29 cellular contexts compared by ENCODE assay signal in genomic region chr4:20087512-20087911, GRCh38.
"Had no signal": no experiment of that assay in that cellular context is flagged by ENCODE, and none has a peak within 500 bp of the region (broad histone marks: within the 10 kb centered on the region; RNA-seq: fewer than 3 reads in every experiment).

No MANE protein-coding gene starts in this region.

- H3K4me1 ChIP-seq: neural progenitor cell, parathyroid adenoma, psoas muscle, spleen, suprapubic skin, testis, transverse colon, upper lobe of right lung, uterus had no signal

- H3K9me3 Mint-ChIP-seq: neural progenitor cell; stimulated activated memory B cell treated with anti-CD40 and anti-IgM and Interleukin-4, amounts not matched to agents 10 μg/mL and 1 μg/mL and 100 μg/mL, for 72 hours; type B pancreatic cell had no signal

- H3K79me2 ChIP-seq: parathyroid adenoma had no signal

- H2AFZ ChIP-seq: parathyroid adenoma had no signal

- H3K9me3 ChIP-seq: ovary, psoas muscle, spleen, suprapubic skin, testis, tibial artery, transverse colon, upper lobe of right lung, uterus had no signal

- H3K27me3 ChIP-seq: neural progenitor cell, ovary, spleen, suprapubic skin, testis, tibial artery, transverse colon, upper lobe of right lung, uterus had no signal

- H3K27ac ChIP-seq: neural progenitor cell, ovary, parathyroid adenoma, psoas muscle, spleen, suprapubic skin, testis, tibial artery, transverse colon, upper lobe of right lung, uterus had no signal

- H3K36me3 Mint-ChIP-seq: naive thymus-derived CD8-positive, alpha-beta T cell; natural killer cell treated with Interleukin-12 subunit alpha and Interleukin-12 subunit beta and Interleukin-15 and Interleukin-18, amount 100 ng/mL, for 72 hours; neural progenitor cell; stimulated activated memory B cell treated with anti-CD40 and anti-IgM and Interleukin-4, amounts not matched to agents 10 μg/mL and 1 μg/mL and 100 μg/mL, for 72 hours; type B pancreatic cell had no signal

- H3K4me3 Mint-ChIP-seq: naive thymus-derived CD8-positive, alpha-beta T cell; natural killer cell treated with Interleukin-12 subunit alpha and Interleukin-12 subunit beta and Interleukin-15 and Interleukin-18, amount 100 ng/mL, for 72 hours; neural progenitor cell; stimulated activated memory B cell treated with anti-CD40 and anti-IgM and Interleukin-4, amounts not matched to agents 10 μg/mL and 1 μg/mL and 100 μg/mL, for 72 hours; stimulated activated naive CD8-positive, alpha-beta T cell treated with anti-CD3 and anti-CD28 coated beads, Interleukin-15, amount 100 ng/mL, for 72 hours; type B pancreatic cell had no signal

- H3K4me2 ChIP-seq: neural progenitor cell, smooth muscle cell had no signal

- H3K9ac ChIP-seq: neural progenitor cell, parathyroid adenoma had no signal

- DNase-seq: naive thymus-derived CD8-positive, alpha-beta T cell; occipital lobe; ovary; psoas muscle; right cardiac atrium; spleen; stimulated activated CD4-positive, alpha-beta T cell treated with anti-CD3 and anti-CD28 coated beads, Interleukin-12 subunit alpha, Interleukin-12 subunit beta, amount 100 ng/mL, for 4 hours; stimulated activated CD4-positive, alpha-beta T cell treated with anti-CD3 and anti-CD28 coated beads, Interleukin-1b, Interleukin-23, amount 100 ng/mL, for 48 hours; stimulated activated CD4-positive, alpha-beta T cell treated with anti-CD3 and anti-CD28 coated beads, Interleukin-4, amount 100 ng/mL, for 1 hour; stimulated activated CD4-positive, alpha-beta T cell treated with anti-CD3 and anti-CD28 coated beads, Interleukin-4, amount 100 ng/mL, for 4 hours; stimulated activated CD8-positive, alpha-beta memory T cell treated with anti-CD3 and anti-CD28 coated beads, Interleukin-4, amount 100 ng/mL, for 48 hours; stimulated activated naive CD4-positive, alpha-beta T cell; stimulated activated naive CD8-positive, alpha-beta T cell treated with anti-CD3 and anti-CD28 coated beads, Interleukin-15, amount 100 ng/mL, for 72 hours; stimulated activated naive CD8-positive, alpha-beta T cell treated with anti-CD3 and anti-CD28 coated beads, Interleukin-15, Interleukin-2, amounts not matched to agents 100 U/mL and 50 U/mL, for 24 hours; substantia nigra; testis; tibial artery; transverse colon; upper lobe of right lung; uterus had no signal

- H3K27ac Mint-ChIP-seq: naive thymus-derived CD8-positive, alpha-beta T cell; natural killer cell treated with Interleukin-12 subunit alpha and Interleukin-12 subunit beta and Interleukin-15 and Interleukin-18, amount 100 ng/mL, for 72 hours; neural progenitor cell; progenitor cell of endocrine pancreas; stimulated activated memory B cell treated with anti-CD40 and anti-IgM and Interleukin-4, amounts not matched to agents 10 μg/mL and 1 μg/mL and 100 μg/mL, for 72 hours; stimulated activated naive CD8-positive, alpha-beta T cell treated with anti-CD3 and anti-CD28 coated beads, Interleukin-15, amount 100 ng/mL, for 72 hours; type B pancreatic cell had no signal

- H3K36me3 ChIP-seq: neural progenitor cell, ovary, spleen, suprapubic skin, tibial artery, transverse colon, upper lobe of right lung, uterus had no signal

- ATAC-seq: naive thymus-derived CD8-positive, alpha-beta T cell; natural killer cell treated with Interleukin-12 subunit alpha and Interleukin-12 subunit beta and Interleukin-15 and Interleukin-18, amount 100 ng/mL, for 72 hours; psoas muscle; right cardiac atrium; stimulated activated memory B cell treated with anti-CD40 and anti-IgM and Interleukin-4, amounts not matched to agents 10 μg/mL and 1 μg/mL and 100 μg/mL, for 72 hours; stimulated activated naive CD8-positive, alpha-beta T cell treated with anti-CD3 and anti-CD28 coated beads, Interleukin-15, amount 100 ng/mL, for 72 hours; stimulated activated naive CD8-positive, alpha-beta T cell treated with anti-CD3 and anti-CD28 coated beads, Interleukin-15, Interleukin-2, amounts not matched to agents 100 U/mL and 50 U/mL, for 24 hours; upper lobe of right lung had no signal

- H3K4me3 ChIP-seq: neural progenitor cell, ovary, psoas muscle, skin epidermis, smooth muscle cell, spleen, suprapubic skin, testis, tibial artery, transverse colon, upper lobe of right lung, uterus had no signal

- H3K27me3 Mint-ChIP-seq: naive thymus-derived CD8-positive, alpha-beta T cell; natural killer cell treated with Interleukin-12 subunit alpha and Interleukin-12 subunit beta and Interleukin-15 and Interleukin-18, amount 100 ng/mL, for 72 hours; progenitor cell of endocrine pancreas; stimulated activated memory B cell treated with anti-CD40 and anti-IgM and Interleukin-4, amounts not matched to agents 10 μg/mL and 1 μg/mL and 100 μg/mL, for 72 hours; stimulated activated naive CD8-positive, alpha-beta T cell treated with anti-CD3 and anti-CD28 coated beads, Interleukin-15, amount 100 ng/mL, for 72 hours had no signal

- H3K4me1 Mint-ChIP-seq: naive thymus-derived CD8-positive, alpha-beta T cell; neural progenitor cell; stimulated activated memory B cell treated with anti-CD40 and anti-IgM and Interleukin-4, amounts not matched to agents 10 μg/mL and 1 μg/mL and 100 μg/mL, for 72 hours; stimulated activated naive CD8-positive, alpha-beta T cell treated with anti-CD3 and anti-CD28 coated beads, Interleukin-15, amount 100 ng/mL, for 72 hours had no signal
